ENCODE assay signal across 16 cellular contexts in genomic region chr4:81207793-81208192, GRCh38. TPM values are rescaled to one million over a fixed set of nuclear protein-coding genes. Genes with fewer than 3 reads are reported as not detected.
DNase-seq lines count a peak whose midpoint lies in the region; TF ChIP-seq lines count a peak whose summit lies in the region.
"Had no signal": no experiment of that assay in that cellular context is flagged by ENCODE, and none has a peak within 500 bp of the region (broad histone marks: within the 10 kb centered on the region; RNA-seq: fewer than 3 reads in every experiment).

No MANE protein-coding gene starts in this region.

- no peaks in the 10 kb centered on the region for H3K36me3 Mint-ChIP-seq in type B pancreatic cell
- H3K36me3 Mint-ChIP-seq: brain had no signal

- H3K27me3 Mint-ChIP-seq in type B pancreatic cell, result peaks cover 25% of the 10 kb centered on the region

- no peak overlapping the region for H3K4me3 Mint-ChIP-seq in type B pancreatic cell
- H3K4me3 Mint-ChIP-seq: activated T-helper 17 cell treated with anti-CD3 and anti-CD28 coated beads, Interleukin-2, amount 50 U/mL, for 72 hours; brain had no signal

- DNase-seq in AG10803 (ENCODE audit: low read depth) (peak; percentile 98), LHCN-M2 (ENCODE audit: low read depth) (peak; percentile 62), astrocyte of the spinal cord (ENCODE audit: low read depth, low spot score) (peak; percentile 30), iris pigment epithelial cell (ENCODE audit: low read depth) (peak; percentile 98), type B pancreatic cell (ENCODE audit: extremely low spot score, unreplicated experiment) (no peak), SKM-1 treated with dmso at 0.1 percent for 144 hours (lab: John Stamatoyannopoulos, UW; ENCODE audit: unreplicated experiment) (no peak)
- no peak for DNase-seq in stimulated activated CD4-positive, alpha-beta T cell treated with anti-CD3 and anti-CD28 coated beads, Interleukin-4, amount 100 ng/mL, for 24 hours
- DNase-seq in effector CD4-positive, alpha-beta T cell, result no peak
- DNase-seq: activated CD4-positive, alpha-beta T cell treated with anti-CD3 and anti-CD28 coated beads, Interleukin-2, amount 50 U/mL, for 48 hours; head of caudate nucleus; NCI-H2081 treated with DMSO at 0.1 percent for 48 hours; ovary; SIG-M5; spleen had no signal

- TF ChIP-seq CTCF in AG10803 (conservative IDR thresholded peaks at IDR 0.05; ENCODE audit: low read length), result no peak
- TF ChIP-seq CTCF in astrocyte of the spinal cord (IDR thresholded peaks at IDR 0.05; ENCODE audit: low read depth, low read length), result no peak
- TF ChIP-seq CTCF in type B pancreatic cell (conservative IDR thresholded peaks at IDR 0.05), result no peak

- H3K4me3 ChIP-seq in AG10803 (ENCODE audit: low read length) (no peak overlapping the region), astrocyte of the spinal cord (ENCODE audit: low read depth, low read length) (no peak overlapping the region)
- H3K4me3 ChIP-seq: ovary, spleen had no signal

- H3K27ac Mint-ChIP-seq in type B pancreatic cell, result no peak overlapping the region
- H3K27ac Mint-ChIP-seq: activated T-helper 17 cell treated with anti-CD3 and anti-CD28 coated beads, Interleukin-2, amount 50 U/mL, for 72 hours had no signal

- peaks cover 6% of the 10 kb centered on the region for H3K4me1 Mint-ChIP-seq in type B pancreatic cell (ENCODE audit: unreplicated experiment)
- H3K4me1 Mint-ChIP-seq: activated T-helper 17 cell treated with anti-CD3 and anti-CD28 coated beads, Interleukin-2, amount 50 U/mL, for 72 hours; brain had no signal

- in situ Hi-C loops in astrocyte of the spinal cord (cut with HindIII; ENCODE audit: low sequenced_read_pairs), result no loop called here

- H3K9me3 Mint-ChIP-seq in type B pancreatic cell, result no peaks in the 10 kb centered on the region

RNA-seq across cellular contexts. Expression of gene PRKG2, which starts 7.2 kb away (rescaled TPM):
- total RNA-seq in LHCN-M2 (2014; rRNA removed) (0.06 TPM in 2 replicates), type B pancreatic cell (ENCODE audit: low replicate concordance) (4.2 and 11.9 TPM in 2 replicates)
- polyA plus RNA-seq in LHCN-M2 (2012), result 0.01 TPM

Comparison
In these comparisons a context has a peak if more than half of its experiments do, and no peak if none do; other contexts are left out.
1. DNase-seq: peak in AG10803 (single experiment), LHCN-M2 (single experiment), astrocyte of the spinal cord (single experiment) and iris pigment epithelial cell (single experiment); none in type B pancreatic cell (single experiment), stimulated activated CD4-positive, alpha-beta T cell treated with anti-CD3 and anti-CD28 coated beads, Interleukin-4, amount 100 ng/mL, for 24 hours (single experiment), effector CD4-positive, alpha-beta T cell (single experiment) and SKM-1 treated with dmso at 0.1 percent for 144 hours (single experiment).